12 cellular contexts compared by ENCODE assay signal in the genomic region with DNA sequence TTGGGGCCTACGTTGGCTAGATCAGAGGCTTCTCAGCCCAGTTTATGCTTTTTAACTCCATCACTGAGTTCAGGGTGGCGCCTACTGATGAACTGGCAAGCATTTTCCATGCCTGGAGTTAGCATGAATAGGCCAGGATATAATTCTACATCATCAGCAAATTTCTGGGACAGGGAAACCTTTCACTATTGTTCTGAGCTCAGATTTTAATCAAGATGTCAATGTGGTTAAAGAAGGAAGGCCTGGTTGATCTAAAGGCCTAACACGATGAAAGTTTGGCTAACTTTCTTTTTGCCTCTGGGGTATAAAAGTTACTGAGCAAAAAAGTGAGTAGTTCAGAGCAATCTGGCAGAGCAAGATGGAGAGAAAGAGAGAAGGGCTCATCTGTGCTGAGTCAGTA. TPM values are rescaled to one million over a fixed set of nuclear protein-coding genes. Genes with fewer than 3 reads are reported as not detected.
DNase-seq lines count a peak whose midpoint lies in the region; ATAC-seq and TF ChIP-seq lines count a peak whose summit lies in the region.
"Had no signal": no experiment of that assay in that cellular context is flagged by ENCODE, and none has a peak within 500 bp of the region (broad histone marks: within the 10 kb centered on the region; RNA-seq: fewer than 3 reads in every experiment).

No MANE protein-coding gene starts in this region.

- peak overlapping the region; percentile 53 for H2AFZ ChIP-seq in GM23248
- H2AFZ ChIP-seq in OCI-LY7 (ENCODE audit: low read length), result peak overlapping the region; percentile 34; the same call in 1 of the 2 replicates

- H3K4me3 ChIP-seq in GM23248 (no peak overlapping the region), OCI-LY7 (ENCODE audit: low read depth, low read length, poor library complexity, severe bottlenecking) (no peak overlapping the region), sigmoid colon (no peak overlapping the region)
- H3K4me3 ChIP-seq: mucosa of descending colon had no signal

- H3K9me2 ChIP-seq in GM23248 (ENCODE audit: insufficient read depth) (no peaks in the 10 kb centered on the region), OCI-LY7 (ENCODE audit: insufficient read depth, low read length) (no peaks in the 10 kb centered on the region)

- TF ChIP-seq POLR2A in sigmoid colon (IDR thresholded peaks at IDR 0.05), result no peak

- H3K36me3 ChIP-seq in GM23248 (ENCODE audit: low read depth) (no peaks in the 10 kb centered on the region), OCI-LY7 (ENCODE audit: insufficient read depth, low read length) (no peaks in the 10 kb centered on the region), sigmoid colon (no peaks in the 10 kb centered on the region)

- H3K27me3 ChIP-seq in GM23248 (replicated peaks; ENCODE audit: insufficient read depth) (no peaks in the 10 kb centered on the region), sigmoid colon (no peaks in the 10 kb centered on the region)

- in situ Hi-C loops in GM23248 (cut with MboI), result no loop called here

- intact Hi-C loops in OCI-LY7 (cut with micrococcal nuclease; ENCODE audit: unreplicated experiment) (loop anchor here (10.0 kb wide), 1 partner anchor 1182 kb away; no protein-coding TSS in a partner anchor), sigmoid colon (cut with DNase I) (no loop called here)

- no peak overlapping the region for H3K4me2 ChIP-seq in GM23248 (ENCODE audit: unreplicated experiment)
- 0 out of 2 replicates have a peak overlapping the region, but pooled peaks have one; percentile 60 for H3K4me2 ChIP-seq in OCI-LY7 (ENCODE audit: low read length)

- H3K79me2 ChIP-seq in GM23248 (ENCODE audit: insufficient read depth) (no peaks in the 10 kb centered on the region), OCI-LY7 (ENCODE audit: insufficient read depth, low read depth, low read length) (no peaks in the 10 kb centered on the region)

- CTCF ChIA-PET in OCI-LY7 (lab: Charles Lee; ENCODE audit: unreplicated experiment), result no interaction called here

- BruUV-seq in OCI-LY7 (replicated peaks; lab: Mats Ljungman, UMichigan), result no TSS peak

- DNase-seq in GM23248 (no peak), OCI-LY7 (ENCODE audit: low spot score) (no peak), foreskin melanocyte (peak; percentile 96), sigmoid colon (peak; percentile 10), T1000 (lab: John Stamatoyannopoulos, UW) (no peak), NCI-H524 treated with DMSO at 0.1 percent for 48 hours (lab: John Stamatoyannopoulos, UW) (no peak)
- DNase-seq: activated CD8-positive, alpha-beta memory T cell treated with anti-CD3 and anti-CD28 coated beads, Interleukin-2, amount 10 ng/mL, durations not matched to agents 7 days and 5 days; NCI-H1417 treated with DMSO at 0.1 percent for 48 hours; NCI-H526 had no signal

- no peak for ATAC-seq in HG03342 (IDR thresholded peaks at IDR 0.05; ENCODE audit: unreplicated experiment)
- ATAC-seq: activated CD8-positive, alpha-beta memory T cell treated with anti-CD3 and anti-CD28 coated beads, Interleukin-2, amount 10 ng/mL, durations not matched to agents 7 days and 5 days; mucosa of descending colon had no signal

- H4K20me1 ChIP-seq in GM23248 (ENCODE audit: insufficient read depth), result no peaks in the 10 kb centered on the region
- no peaks in the 10 kb centered on the region for H4K20me1 ChIP-seq in OCI-LY7 (ENCODE audit: insufficient read depth, low read length)

- no peak for TF ChIP-seq EP300 in sigmoid colon (IDR thresholded peaks at IDR 0.05)

- POLR2A ChIA-PET in OCI-LY7 (lab: Charles Lee), result interaction anchor here (1.6 kb wide), 1 partner anchor 13 kb away, joined by 6 read pairs; no protein-coding TSS in a partner anchor

- H3K9me3 ChIP-seq in GM23248 (ENCODE audit: low read depth) (no peaks in the 10 kb centered on the region), OCI-LY7 (ENCODE audit: low read length) (no peaks in the 10 kb centered on the region), sigmoid colon (no peaks in the 10 kb centered on the region)
- H3K9me3 ChIP-seq: mucosa of descending colon had no signal

- H3K4me1 ChIP-seq in GM23248 (ENCODE audit: insufficient read depth), result no peaks in the 10 kb centered on the region
- H3K4me1 ChIP-seq in OCI-LY7 (ENCODE audit: insufficient read depth, low read length, poor library complexity, severe bottlenecking), result peaks cover 35% of the 10 kb centered on the region
- H3K4me1 ChIP-seq in sigmoid colon, result no peaks in the 10 kb centered on the region

- H3F3A ChIP-seq in GM23248 (ENCODE audit: insufficient read depth), result 0 out of 2 replicates have a peak, but pooled peaks cover 6% of the 10 kb centered on the region

- TF ChIP-seq CTCF in OCI-LY7 (conservative IDR thresholded peaks at IDR 0.05; ENCODE audit: low read length), result no peak
- TF ChIP-seq CTCF in sigmoid colon (IDR thresholded peaks at IDR 0.05), result no peak

- no peak overlapping the region for H3K9ac ChIP-seq in GM23248

- H3K27ac ChIP-seq in GM23248 (no peak overlapping the region), OCI-LY7 (ENCODE audit: low read depth, low read length, poor library complexity, severe bottlenecking) (peak overlapping the region; percentile 57), sigmoid colon (peak overlapping the region in 1 of 4 donors; percentile 29)

- WGBS in GM23248 (ENCODE audit: low coverage in 1 of 2, low lambda C conversion rate in 2 of 2, missing lambda C conversion rate in 2 of 2), 2 experiments, result 47 to 49% methylated on average over 3 of the region's 3 CpGs
- whole genome bisulfite sequencing in sigmoid colon, 2 donors, result 75 to 87% methylated on average over 3 of the region's 3 CpGs

RNA-seq across cellular contexts. Expression of a gene that starts 21.7 kb away (rescaled TPM):
- 62.5 and 158 TPM in 2 replicates for total RNA-seq in GM23248 (2014; rRNA removed; shearing (Covaris generic))
- 1,892 and 1,917 TPM in 2 replicates for polyA plus RNA-seq in GM23248 (2016; fragmentation: Nextera tagmentation; extraction: Ambion mirVana)
- 0.95 and 1.5 TPM in 2 replicates for total RNA-seq in OCI-LY7 (2014; rRNA removed; shearing (Covaris generic))
- 1.5 and 2.2 TPM in 2 replicates for total RNA-seq in OCI-LY7 (2022)
- 100 to 1,000 TPM; 278 to 463 (median 291) TPM for total RNA-seq in sigmoid colon
- polyA plus RNA-seq in sigmoid colon, result 1,000 to 10,000 TPM in 1 of 3 donors, 100 to 1,000 TPM in 2; 116 to 1,104 (median 383) TPM

RNA-seq across cellular contexts. Expression of a gene that starts 27.0 kb away (rescaled TPM):
- total RNA-seq in GM23248 (2014; rRNA removed; shearing (Covaris generic)), result 16.5 and 24.7 TPM in 2 replicates
- polyA plus RNA-seq in GM23248 (2016; fragmentation: Nextera tagmentation; extraction: Ambion mirVana), result 1.9 and 2.3 TPM in 2 replicates
- not detected in 2 replicates for total RNA-seq in OCI-LY7 (2014; rRNA removed; shearing (Covaris generic))
- total RNA-seq in OCI-LY7 (2022), result not detected in 2 replicates
- total RNA-seq in sigmoid colon, result 1 to 10 TPM; 1.4 to 9.1 (median 2.7) TPM
- polyA plus RNA-seq in sigmoid colon, result 1 to 10 TPM in 2 of 3 donors, not detected in 1; 7.6 to 7.8 TPM

RNA-seq across cellular contexts. Expression of a gene that starts 28.5 kb away (rescaled TPM):
- 72.7 and 77.3 TPM in 2 replicates for total RNA-seq in GM23248 (2014; rRNA removed; shearing (Covaris generic))
- 180 and 187 TPM in 2 replicates for polyA plus RNA-seq in GM23248 (2016; fragmentation: Nextera tagmentation; extraction: Ambion mirVana)
- 30.3 and 36.4 TPM in 2 replicates for total RNA-seq in OCI-LY7 (2014; rRNA removed; shearing (Covaris generic))
- 72.4 TPM in 2 replicates for total RNA-seq in OCI-LY7 (2022)
- 10 to 100 TPM; 82.4 to 94.2 (median 92.6) TPM for total RNA-seq in sigmoid colon
- 100 to 1,000 TPM in 1 of 3 donors, 10 to 100 TPM in 2; 41.2 to 580 (median 58.9) TPM for polyA plus RNA-seq in sigmoid colon

RNA-seq across cellular contexts. Expression of a gene that starts 34.7 kb away (rescaled TPM):
- total RNA-seq in GM23248 (2014; rRNA removed; shearing (Covaris generic)), result 75.2 and 104 TPM in 2 replicates
- polyA plus RNA-seq in GM23248 (2016; fragmentation: Nextera tagmentation; extraction: Ambion mirVana), result 1,025 and 1,029 TPM in 2 replicates
- total RNA-seq in OCI-LY7 (2014; rRNA removed; shearing (Covaris generic)), result 9.5 and 22.1 TPM in 2 replicates
- total RNA-seq in OCI-LY7 (2022), result 110 and 117 TPM in 2 replicates
- total RNA-seq in sigmoid colon, result 100 to 1,000 TPM in 3 of 4 donors, 10 to 100 TPM in 1; 79.8 to 187 (median 141) TPM
- polyA plus RNA-seq in sigmoid colon, result 100 to 1,000 TPM in 2 of 3 donors, 10 to 100 TPM in 1; 73.3 to 461 (median 164) TPM

RNA-seq across cellular contexts. Expression of a gene that starts 43.0 kb away (rescaled TPM):
- not detected in 2 replicates for total RNA-seq in GM23248 (2014; rRNA removed; shearing (Covaris generic))
- not detected in 2 replicates for polyA plus RNA-seq in GM23248 (2016; fragmentation: Nextera tagmentation; extraction: Ambion mirVana)
- not detected in 2 replicates for total RNA-seq in OCI-LY7 (2014; rRNA removed; shearing (Covaris generic))
- total RNA-seq in OCI-LY7 (2022), result not detected in 2 replicates
- not detected for total RNA-seq in sigmoid colon
- polyA plus RNA-seq in sigmoid colon, result not detected
- total RNA-seq: activated CD8-positive, alpha-beta memory T cell treated with anti-CD3 and anti-CD28 coated beads, Interleukin-2, amount 10 ng/mL, durations not matched to agents 7 days and 5 days; mucosa of descending colon had no signal
- polyA plus RNA-seq: esophagus had no signal

Comparison
In these comparisons a context has a peak if more than half of its experiments do, and no peak if none do; other contexts are left out.
1. DNase-seq: peak in foreskin melanocyte (single experiment) and sigmoid colon (single experiment); none in GM23248 (single experiment), OCI-LY7 (single experiment), T1000 (single experiment) and NCI-H524 treated with DMSO at 0.1 percent for 48 hours (single experiment).
2. RNA of a gene that starts 21.7 kb away (total RNA-seq): 278 to 463 TPM in sigmoid colon and 62.5 to 158 TPM in GM23248; 0.95 to 2.2 TPM in OCI-LY7; every median in the first group is over 10 times any median in the second.